Comparison of ENCODE assay signal across 9 cellular contexts in genomic region chrX:72304877-72305276, GRCh38. TPM values are rescaled to one million over a fixed set of nuclear protein-coding genes. Genes with fewer than 3 reads are reported as not detected.
DNase-seq lines count a peak whose midpoint lies in the region; ATAC-seq lines count a peak whose summit lies in the region.
"Had no signal": no experiment of that assay in that cellular context is flagged by ENCODE, and none has a peak within 500 bp of the region (broad histone marks: within the 10 kb centered on the region; RNA-seq: fewer than 3 reads in every experiment).

No MANE protein-coding gene starts in this region.

- H3K27me3 Mint-ChIP-seq in T-helper 2 cell treated with Interferon-gamma antibody and Interleukin-4, amounts not matched to agents 5 μg/mL and 100 μg/mL, for 36 hours (ENCODE audit: low read depth): peaks cover 71% of the 10 kb centered on the region
- H3K27me3 Mint-ChIP-seq in activated CD4-positive, alpha-beta memory T cell treated with anti-CD3 and anti-CD28 coated beads, Interleukin-2, amount 10 ng/mL, durations not matched to agents 7 days and 5 days: peaks cover 66% of the 10 kb centered on the region

- POLR2A ChIA-PET in activated CD4-positive, alpha-beta memory T cell treated with anti-CD3 and anti-CD28 coated beads, Interleukin-2, amount 10 ng/mL, durations not matched to agents 7 days and 5 days (lab: Charles Lee): no interaction called here

- peaks cover 14% of the 10 kb centered on the region for H3K9me3 ChIP-seq in iPS-18a (ENCODE audit: control insufficient read depth, low read depth, low read length)

- DNase-seq in T-helper 2 cell treated with Interferon-gamma antibody and Interleukin-4, amounts not matched to agents 5 μg/mL and 100 μg/mL, for 36 hours (ENCODE audit: low spot score): no peak
- DNase-seq in T-helper 2 cell (no peak), NAMALWA (ENCODE audit: low spot score) (no peak), GM19238 (ENCODE audit: insufficient read length, low spot score) (no peak)
- DNase-seq in activated CD4-positive, alpha-beta memory T cell treated with anti-CD3 and anti-CD28 coated beads, Interleukin-2, amount 10 ng/mL, durations not matched to agents 7 days and 5 days: no peak
- DNase-seq in stimulated activated effector memory CD8-positive, alpha-beta T cell treated with anti-CD3 and anti-CD28 coated beads, Interleukin-12 subunit alpha, Interleukin-12 subunit beta, amount 100 ng/mL, for 72 hours (ENCODE audit: low spot score in 2 of 2): no peak
- DNase-seq: activated naive CD4-positive, alpha-beta T cell treated with anti-CD3 and anti-CD28 coated beads, Interleukin-2, amount 50 U/mL, for 16 hours had no signal

- no peaks in the 10 kb centered on the region for H3K36me3 ChIP-seq in iPS-18a (ENCODE audit: control insufficient read depth, low read depth, low read length)

- H3K9ac ChIP-seq in iPS-18a (ENCODE audit: low read length): no peak overlapping the region

- ATAC-seq in stimulated activated effector memory CD8-positive, alpha-beta T cell treated with anti-CD3 and anti-CD28 coated beads, Interleukin-12 subunit alpha, Interleukin-12 subunit beta, amount 100 ng/mL, for 72 hours: no peak
- no peak for ATAC-seq in HG03460 (IDR thresholded peaks at IDR 0.05; ENCODE audit: unreplicated experiment)

- peak overlapping the region; percentile 52 for H3K4me3 ChIP-seq in iPS-18a (ENCODE audit: low read length)

- CTCF ChIA-PET in activated CD4-positive, alpha-beta memory T cell treated with anti-CD3 and anti-CD28 coated beads, Interleukin-2, amount 10 ng/mL, durations not matched to agents 7 days and 5 days (lab: Charles Lee): no interaction called here

- H3K27ac ChIP-seq in iPS-18a (ENCODE audit: low read length): no peak overlapping the region

- no peaks in the 10 kb centered on the region for H3K36me3 Mint-ChIP-seq in T-helper 2 cell treated with Interferon-gamma antibody and Interleukin-4, amounts not matched to agents 5 μg/mL and 100 μg/mL, for 36 hours (ENCODE audit: low read depth)
- no peaks in the 10 kb centered on the region for H3K36me3 Mint-ChIP-seq in activated CD4-positive, alpha-beta memory T cell treated with anti-CD3 and anti-CD28 coated beads, Interleukin-2, amount 10 ng/mL, durations not matched to agents 7 days and 5 days (ENCODE audit: low read depth)
- peaks cover 9% of the 10 kb centered on the region for H3K36me3 Mint-ChIP-seq in stimulated activated effector memory CD8-positive, alpha-beta T cell treated with anti-CD3 and anti-CD28 coated beads, Interleukin-12 subunit alpha, Interleukin-12 subunit beta, amount 100 ng/mL, for 72 hours

- peaks cover 12% of the 10 kb centered on the region for H3K4me1 Mint-ChIP-seq in T-helper 2 cell treated with Interferon-gamma antibody and Interleukin-4, amounts not matched to agents 5 μg/mL and 100 μg/mL, for 36 hours (ENCODE audit: low read depth)
- H3K4me1 Mint-ChIP-seq in activated CD4-positive, alpha-beta memory T cell treated with anti-CD3 and anti-CD28 coated beads, Interleukin-2, amount 10 ng/mL, durations not matched to agents 7 days and 5 days: peaks cover 26% of the 10 kb centered on the region
- H3K4me1 Mint-ChIP-seq in stimulated activated effector memory CD8-positive, alpha-beta T cell treated with anti-CD3 and anti-CD28 coated beads, Interleukin-12 subunit alpha, Interleukin-12 subunit beta, amount 100 ng/mL, for 72 hours: peaks cover 23% of the 10 kb centered on the region

- peak overlapping the region; percentile 21 for H3K4me3 Mint-ChIP-seq in T-helper 2 cell treated with Interferon-gamma antibody and Interleukin-4, amounts not matched to agents 5 μg/mL and 100 μg/mL, for 36 hours
- H3K4me3 Mint-ChIP-seq in activated CD4-positive, alpha-beta memory T cell treated with anti-CD3 and anti-CD28 coated beads, Interleukin-2, amount 10 ng/mL, durations not matched to agents 7 days and 5 days: peak overlapping the region; percentile 17
- H3K4me3 Mint-ChIP-seq in stimulated activated effector memory CD8-positive, alpha-beta T cell treated with anti-CD3 and anti-CD28 coated beads, Interleukin-12 subunit alpha, Interleukin-12 subunit beta, amount 100 ng/mL, for 72 hours: peak overlapping the region; percentile 71

- peaks cover 72% of the 10 kb centered on the region for H3K27me3 ChIP-seq in iPS-18a (ENCODE audit: control insufficient read depth, insufficient read depth, low read length)

- H3K27ac Mint-ChIP-seq in T-helper 2 cell treated with Interferon-gamma antibody and Interleukin-4, amounts not matched to agents 5 μg/mL and 100 μg/mL, for 36 hours: no peak overlapping the region
- no peak overlapping the region for H3K27ac Mint-ChIP-seq in activated CD4-positive, alpha-beta memory T cell treated with anti-CD3 and anti-CD28 coated beads, Interleukin-2, amount 10 ng/mL, durations not matched to agents 7 days and 5 days
- H3K27ac Mint-ChIP-seq in stimulated activated effector memory CD8-positive, alpha-beta T cell treated with anti-CD3 and anti-CD28 coated beads, Interleukin-12 subunit alpha, Interleukin-12 subunit beta, amount 100 ng/mL, for 72 hours: no peak overlapping the region

- H3K9me3 Mint-ChIP-seq in T-helper 2 cell treated with Interferon-gamma antibody and Interleukin-4, amounts not matched to agents 5 μg/mL and 100 μg/mL, for 36 hours: no peaks in the 10 kb centered on the region
- H3K9me3 Mint-ChIP-seq in activated CD4-positive, alpha-beta memory T cell treated with anti-CD3 and anti-CD28 coated beads, Interleukin-2, amount 10 ng/mL, durations not matched to agents 7 days and 5 days: no peaks in the 10 kb centered on the region
- no peaks in the 10 kb centered on the region for H3K9me3 Mint-ChIP-seq in stimulated activated effector memory CD8-positive, alpha-beta T cell treated with anti-CD3 and anti-CD28 coated beads, Interleukin-12 subunit alpha, Interleukin-12 subunit beta, amount 100 ng/mL, for 72 hours

- peaks cover 4% of the 10 kb centered on the region for H3K4me1 ChIP-seq in iPS-18a (ENCODE audit: control insufficient read depth, low read depth, low read length)

RNA-seq across cellular contexts. Expression of gene CITED1, which starts 0.8 kb away (rescaled TPM):
- total RNA-seq in activated CD4-positive, alpha-beta memory T cell treated with anti-CD3 and anti-CD28 coated beads, Interleukin-2, amount 10 ng/mL, durations not matched to agents 7 days and 5 days: not detected

RNA-seq across cellular contexts. Expression of gene RPS4X, which starts 27.8 kb away (rescaled TPM):
- total RNA-seq in activated CD4-positive, alpha-beta memory T cell treated with anti-CD3 and anti-CD28 coated beads, Interleukin-2, amount 10 ng/mL, durations not matched to agents 7 days and 5 days: 100 to 1,000 TPM; 808 to 834 TPM

Comparison
In these comparisons a context has a peak if more than half of its experiments do, and no peak if none do; other contexts are left out.
1. H3K4me3 Mint-ChIP-seq: peak in every context shown above with its lines; median percentile 71 in stimulated activated effector memory CD8-positive, alpha-beta T cell treated with anti-CD3 and anti-CD28 coated beads, Interleukin-12 subunit alpha, Interleukin-12 subunit beta, amount 100 ng/mL, for 72 hours; 21 in T-helper 2 cell treated with Interferon-gamma antibody and Interleukin-4, amounts not matched to agents 5 μg/mL and 100 μg/mL, for 36 hours; 17 in activated CD4-positive, alpha-beta memory T cell treated with anti-CD3 and anti-CD28 coated beads, Interleukin-2, amount 10 ng/mL, durations not matched to agents 7 days and 5 days.